In the genomic region with DNA sequence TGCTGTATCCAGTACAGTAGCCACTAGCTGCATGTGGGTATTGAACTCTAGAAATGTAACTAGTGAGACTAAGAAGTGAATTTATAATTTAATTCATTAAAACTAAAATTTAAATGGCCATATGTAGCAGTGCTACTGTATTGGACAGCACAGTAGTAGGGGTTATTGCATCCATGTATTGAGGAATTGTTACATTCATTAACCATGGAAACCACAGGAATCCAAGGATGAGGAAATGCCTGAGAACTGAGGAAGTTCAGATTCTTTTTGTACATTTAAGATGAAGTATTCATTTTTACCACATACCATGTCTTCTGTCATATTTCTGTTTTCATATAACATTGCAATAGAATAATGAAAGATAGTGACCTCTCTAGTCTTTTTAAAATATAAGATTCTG, we compare ENCODE assay signal across 9 cellular contexts. TPM values are rescaled to one million over a fixed set of nuclear protein-coding genes. Genes with fewer than 3 reads are reported as not detected.
DNase-seq lines count a peak whose midpoint lies in the region; ATAC-seq and TF ChIP-seq lines count a peak whose summit lies in the region.
"Had no signal": no experiment of that assay in that cellular context is flagged by ENCODE, and none has a peak within 500 bp of the region (broad histone marks: within the 10 kb centered on the region; RNA-seq: fewer than 3 reads in every experiment).

No MANE protein-coding gene starts in this region.

- H3K27ac ChIP-seq in SJSA1 (peak overlapping the region; percentile 82), smooth muscle cell (ENCODE audit: low read depth) (peak overlapping the region; percentile 93)

- no peak for ATAC-seq in HG03159 (IDR thresholded peaks at IDR 0.05; ENCODE audit: unreplicated experiment)

- H3K4me3 Mint-ChIP-seq in activated CD4-positive, alpha-beta T cell treated with anti-CD3 and anti-CD28 coated beads, Interleukin-2, amount 10 ng/mL, durations not matched to agents 24 days and 14 days: peak overlapping the region; percentile 99

- H3K27me3 ChIP-seq in SJSA1 (replicated peaks) (no peaks in the 10 kb centered on the region), smooth muscle cell (ENCODE audit: low read depth) (no peaks in the 10 kb centered on the region)

- H3K9me3 ChIP-seq in SJSA1 (replicated peaks): no peaks in the 10 kb centered on the region
- H3K9me3 ChIP-seq in smooth muscle cell (replicated peaks; ENCODE audit: low read depth): no peaks in the 10 kb centered on the region

- peaks cover 38% of the 10 kb centered on the region for H3K4me1 Mint-ChIP-seq in activated CD4-positive, alpha-beta T cell treated with anti-CD3 and anti-CD28 coated beads, Interleukin-2, amount 10 ng/mL, durations not matched to agents 24 days and 14 days

- TF ChIP-seq CTCF in smooth muscle cell (IDR thresholded peaks at IDR 0.05; ENCODE audit: borderline replicate concordance, insufficient read depth, poor library complexity, severe bottlenecking): no peak

- intact Hi-C loops in activated CD4-positive, alpha-beta T cell treated with anti-CD3 and anti-CD28 coated beads, Interleukin-2, amount 10 ng/mL, durations not matched to agents 24 days and 14 days (cut with micrococcal nuclease): loop anchor here (5.0 kb wide), 2 partner anchors 56 to 266 kb away; a partner anchor contains a TSS

- peaks cover 60% of the 10 kb centered on the region for H4K20me1 ChIP-seq in smooth muscle cell (ENCODE audit: low read depth)

- H3K4me2 ChIP-seq in smooth muscle cell: peak overlapping the region; percentile 86

- no peak overlapping the region for H3K27ac Mint-ChIP-seq in activated CD4-positive, alpha-beta T cell treated with anti-CD3 and anti-CD28 coated beads, Interleukin-2, amount 10 ng/mL, durations not matched to agents 24 days and 14 days

- H3K36me3 ChIP-seq in SJSA1 (peaks cover 40% of the 10 kb centered on the region), smooth muscle cell (ENCODE audit: low read depth) (peaks cover 19% of the 10 kb centered on the region)

- no peak for DNase-seq in activated CD4-positive, alpha-beta T cell treated with anti-CD3 and anti-CD28 coated beads, Interleukin-2, amount 10 ng/mL, durations not matched to agents 24 days and 14 days
- DNase-seq in activated CD4-positive, alpha-beta T cell treated with anti-CD3 and anti-CD28 coated beads, Interleukin-2, amount 50 U/mL, for 48 hours: no peak
- DNase-seq in SJSA1 (ENCODE audit: low read depth in 1 of 2, low spot score in 2 of 2): peak in 1 of 2 experiments; percentile 54
- peak; percentile 80 for DNase-seq in fibroblast of gingiva (ENCODE audit: low read depth)
- DNase-seq in smooth muscle cell (lab: John Stamatoyannopoulos, UW; ENCODE audit: unreplicated experiment): no peak
- DNase-seq in NCI-H82 treated with DMSO at 0.1 percent for 48 hours (lab: John Stamatoyannopoulos, UW; ENCODE audit: unreplicated experiment): no peak
- no peak for DNase-seq in NCI-H1105 treated with DMSO at 0.1 percent for 48 hours (lab: John Stamatoyannopoulos, UW)
- DNase-seq: activated effector memory CD4-positive, alpha-beta T cell treated with Interleukin-2 at 50 U/mL for 16 hours had no signal

- H2AFZ ChIP-seq in smooth muscle cell (ENCODE audit: low read depth): no peak overlapping the region

- H3K4me3 ChIP-seq in SJSA1 (peak overlapping the region; percentile 78), smooth muscle cell (peak overlapping the region; percentile 99)

- H3K9me3 Mint-ChIP-seq in activated CD4-positive, alpha-beta T cell treated with anti-CD3 and anti-CD28 coated beads, Interleukin-2, amount 10 ng/mL, durations not matched to agents 24 days and 14 days: no peaks in the 10 kb centered on the region

- H3F3A ChIP-seq in smooth muscle cell (ENCODE audit: low read depth): peaks cover 10% of the 10 kb centered on the region

- peaks cover 39% of the 10 kb centered on the region for H3K36me3 Mint-ChIP-seq in activated CD4-positive, alpha-beta T cell treated with anti-CD3 and anti-CD28 coated beads, Interleukin-2, amount 10 ng/mL, durations not matched to agents 24 days and 14 days (ENCODE audit: low read depth)

- peak overlapping the region; percentile 96 for H3K9ac ChIP-seq in smooth muscle cell (ENCODE audit: low read depth)

- H3K79me2 ChIP-seq in smooth muscle cell (ENCODE audit: low read depth): peaks cover 74% of the 10 kb centered on the region

- no peaks in the 10 kb centered on the region for H3K27me3 Mint-ChIP-seq in activated CD4-positive, alpha-beta T cell treated with anti-CD3 and anti-CD28 coated beads, Interleukin-2, amount 10 ng/mL, durations not matched to agents 24 days and 14 days

- H3K4me1 ChIP-seq in SJSA1 (replicated peaks) (peaks cover 19% of the 10 kb centered on the region), smooth muscle cell (ENCODE audit: low read depth) (peaks cover 22% of the 10 kb centered on the region)

RNA-seq across cellular contexts. Expression of a gene that starts 2.6 kb away (rescaled TPM):
- total RNA-seq in activated CD4-positive, alpha-beta T cell treated with anti-CD3 and anti-CD28 coated beads, Interleukin-2, amount 10 ng/mL, durations not matched to agents 24 days and 14 days: 63.7 and 64.3 TPM in 2 replicates
- 45.0 and 45.8 TPM in 2 replicates for total RNA-seq in SJSA1 (2014; rRNA removed; shearing (Covaris generic))
- total RNA-seq in smooth muscle cell: 41.2 and 41.7 TPM in 2 replicates
- 43.1 and 54.1 TPM in 2 replicates for polyA plus RNA-seq in smooth muscle cell
